1 cellular context compared by ENCODE assay signal in genomic region chr1:155134322-155134721, GRCh38.
TF ChIP-seq lines count a peak whose summit lies in the region.

No MANE protein-coding gene starts in this region.

TF ChIP-seq in H1, 55 proteins besides CTCF, POLR2A, EP300 and RAD21:
- TF ChIP-seq SP1 (IDR thresholded peaks at IDR 0.05; ENCODE audit: low read depth, low read length) (no peak), POU5F1 (IDR thresholded peaks at IDR 0.05; ENCODE audit: low read depth, low read length) (no peak), NANOG (IDR thresholded peaks at IDR 0.05; ENCODE audit: insufficient read depth, low read depth, low read length, poor library complexity, severe bottlenecking) (no peak), ATF2 (IDR thresholded peaks at IDR 0.05; ENCODE audit: low read length) (no peak), CEBPB (IDR thresholded peaks at IDR 0.05; ENCODE audit: low read depth, low read length) (no peak), KDM4A (IDR thresholded peaks at IDR 0.05; ENCODE audit: low read depth, low read length, severe bottlenecking) (no peak), CBX5 (IDR thresholded peaks at IDR 0.05; ENCODE audit: low read depth, low read length) (no peak), GABPA (IDR thresholded peaks at IDR 0.05; ENCODE audit: borderline replicate concordance, insufficient read depth, low read length) (no peak)
